2 cellular contexts compared by ENCODE assay signal in the genomic region with DNA sequence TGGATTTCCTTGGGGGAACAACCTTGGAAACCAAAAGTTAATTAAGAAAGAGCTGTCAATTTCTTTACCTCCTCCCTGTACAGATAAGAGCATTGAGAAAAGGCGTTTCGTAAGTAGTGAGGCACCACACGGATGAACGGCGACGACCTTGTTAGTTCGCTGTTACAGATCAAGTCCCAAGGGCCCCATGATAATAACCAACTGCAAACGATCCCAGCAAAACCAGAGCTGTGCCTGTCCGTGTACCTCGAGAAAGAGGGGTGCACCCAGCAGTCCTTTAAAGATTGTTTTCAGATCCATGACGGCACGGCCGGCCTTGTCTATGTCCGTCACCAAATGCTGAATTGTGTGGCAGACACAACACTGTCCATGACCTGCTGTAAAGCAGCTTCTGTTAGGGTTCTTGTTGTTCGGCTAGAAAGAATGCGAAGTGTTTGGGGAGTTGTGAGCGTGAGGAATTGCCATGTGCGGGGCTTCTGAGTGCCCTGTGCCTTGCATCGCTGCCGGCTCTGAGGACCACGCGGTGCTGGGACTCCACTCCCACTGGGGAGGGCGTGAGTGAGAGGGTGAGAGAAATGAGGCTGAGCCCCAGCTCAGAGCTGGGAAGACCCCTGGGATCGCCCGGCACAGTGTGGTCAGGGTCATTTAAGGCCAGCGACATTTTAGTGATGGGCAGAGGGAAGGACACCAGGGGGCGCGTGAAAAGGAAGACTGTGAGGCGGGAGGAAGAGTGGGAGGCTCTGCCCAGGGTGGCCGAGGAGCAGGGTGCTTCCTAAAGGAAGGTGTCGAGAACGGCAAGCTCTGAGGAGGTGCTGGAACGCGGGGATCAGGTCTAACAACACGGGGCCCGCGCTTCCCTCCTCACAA.
TF ChIP-seq lines count a peak whose summit lies in the region.

No MANE protein-coding gene starts in this region.

TF ChIP-seq in HCT116, 20 proteins besides CTCF, POLR2A, EP300 and RAD21:
- TF ChIP-seq EZH2 (IDR thresholded peaks at IDR 0.05) (no peak), YY1 (IDR thresholded peaks at IDR 0.05; ENCODE audit: extremely low read depth, insufficient replicate concordance, low read depth, low read length) (no peak), CEBPB (IDR thresholded peaks at IDR 0.05; ENCODE audit: low read depth) (no peak), EZH2phosphoT487 (IDR thresholded peaks at IDR 0.05; ENCODE audit: borderline replicate concordance) (no peak), EGR1 (IDR thresholded peaks at IDR 0.05; ENCODE audit: low read depth) (no peak), ATF3 (IDR thresholded peaks at IDR 0.05) (no peak), SIN3A (IDR thresholded peaks at IDR 0.05; ENCODE audit: low read depth) (no peak), SP1 (IDR thresholded peaks at IDR 0.05; ENCODE audit: low read depth) (no peak), JUND (IDR thresholded peaks at IDR 0.05) (no peak), CBX3 (IDR thresholded peaks at IDR 0.05; ENCODE audit: low read depth) (no peak), POLR2AphosphoS5 (IDR thresholded peaks at IDR 0.05; ENCODE audit: low read depth, low read length) (no peak), FOSL1 (IDR thresholded peaks at IDR 0.05; ENCODE audit: low read depth) (no peak), MAX (IDR thresholded peaks at IDR 0.05) (no peak), ELF1 (IDR thresholded peaks at IDR 0.05; ENCODE audit: borderline replicate concordance, low read depth) (no peak), ZNF274 (IDR thresholded peaks at IDR 0.05; ENCODE audit: low read depth, low read length) (no peak)
- TF ChIP-seq, protein P1, sequence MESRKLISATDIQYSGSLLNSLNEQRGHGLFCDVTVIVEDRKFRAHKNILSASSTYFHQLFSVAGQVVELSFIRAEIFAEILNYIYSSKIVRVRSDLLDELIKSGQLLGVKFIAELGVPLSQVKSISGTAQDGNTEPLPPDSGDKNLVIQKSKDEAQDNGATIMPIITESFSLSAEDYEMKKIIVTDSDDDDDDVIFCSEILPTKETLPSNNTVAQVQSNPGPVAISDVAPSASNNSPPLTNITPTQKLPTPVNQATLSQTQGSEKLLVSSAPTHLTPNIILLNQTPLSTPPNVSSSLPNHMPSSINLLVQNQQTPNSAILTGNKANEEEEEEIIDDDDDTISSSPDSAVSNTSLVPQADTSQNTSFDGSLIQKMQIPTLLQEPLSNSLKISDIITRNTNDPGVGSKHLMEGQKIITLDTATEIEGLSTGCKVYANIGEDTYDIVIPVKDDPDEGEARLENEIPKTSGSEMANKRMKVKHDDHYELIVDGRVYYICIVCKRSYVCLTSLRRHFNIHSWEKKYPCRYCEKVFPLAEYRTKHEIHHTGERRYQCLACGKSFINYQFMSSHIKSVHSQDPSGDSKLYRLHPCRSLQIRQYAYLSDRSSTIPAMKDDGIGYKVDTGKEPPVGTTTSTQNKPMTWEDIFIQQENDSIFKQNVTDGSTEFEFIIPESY (IDR thresholded peaks at IDR 0.05; ENCODE audit: extremely low read depth, insufficient replicate concordance, low read length) = no peak
TF ChIP-seq in HCT116: peak in this region for 0.

TF ChIP-seq in H1, 55 proteins besides CTCF, POLR2A, EP300 and RAD21:
- TF ChIP-seq KDM1A (IDR thresholded peaks at IDR 0.05; ENCODE audit: borderline replicate concordance, low read length) = no peak
- TF ChIP-seq TBP (IDR thresholded peaks at IDR 0.05; ENCODE audit: low read depth, low read length) = no peak
- TF ChIP-seq, protein P2, sequence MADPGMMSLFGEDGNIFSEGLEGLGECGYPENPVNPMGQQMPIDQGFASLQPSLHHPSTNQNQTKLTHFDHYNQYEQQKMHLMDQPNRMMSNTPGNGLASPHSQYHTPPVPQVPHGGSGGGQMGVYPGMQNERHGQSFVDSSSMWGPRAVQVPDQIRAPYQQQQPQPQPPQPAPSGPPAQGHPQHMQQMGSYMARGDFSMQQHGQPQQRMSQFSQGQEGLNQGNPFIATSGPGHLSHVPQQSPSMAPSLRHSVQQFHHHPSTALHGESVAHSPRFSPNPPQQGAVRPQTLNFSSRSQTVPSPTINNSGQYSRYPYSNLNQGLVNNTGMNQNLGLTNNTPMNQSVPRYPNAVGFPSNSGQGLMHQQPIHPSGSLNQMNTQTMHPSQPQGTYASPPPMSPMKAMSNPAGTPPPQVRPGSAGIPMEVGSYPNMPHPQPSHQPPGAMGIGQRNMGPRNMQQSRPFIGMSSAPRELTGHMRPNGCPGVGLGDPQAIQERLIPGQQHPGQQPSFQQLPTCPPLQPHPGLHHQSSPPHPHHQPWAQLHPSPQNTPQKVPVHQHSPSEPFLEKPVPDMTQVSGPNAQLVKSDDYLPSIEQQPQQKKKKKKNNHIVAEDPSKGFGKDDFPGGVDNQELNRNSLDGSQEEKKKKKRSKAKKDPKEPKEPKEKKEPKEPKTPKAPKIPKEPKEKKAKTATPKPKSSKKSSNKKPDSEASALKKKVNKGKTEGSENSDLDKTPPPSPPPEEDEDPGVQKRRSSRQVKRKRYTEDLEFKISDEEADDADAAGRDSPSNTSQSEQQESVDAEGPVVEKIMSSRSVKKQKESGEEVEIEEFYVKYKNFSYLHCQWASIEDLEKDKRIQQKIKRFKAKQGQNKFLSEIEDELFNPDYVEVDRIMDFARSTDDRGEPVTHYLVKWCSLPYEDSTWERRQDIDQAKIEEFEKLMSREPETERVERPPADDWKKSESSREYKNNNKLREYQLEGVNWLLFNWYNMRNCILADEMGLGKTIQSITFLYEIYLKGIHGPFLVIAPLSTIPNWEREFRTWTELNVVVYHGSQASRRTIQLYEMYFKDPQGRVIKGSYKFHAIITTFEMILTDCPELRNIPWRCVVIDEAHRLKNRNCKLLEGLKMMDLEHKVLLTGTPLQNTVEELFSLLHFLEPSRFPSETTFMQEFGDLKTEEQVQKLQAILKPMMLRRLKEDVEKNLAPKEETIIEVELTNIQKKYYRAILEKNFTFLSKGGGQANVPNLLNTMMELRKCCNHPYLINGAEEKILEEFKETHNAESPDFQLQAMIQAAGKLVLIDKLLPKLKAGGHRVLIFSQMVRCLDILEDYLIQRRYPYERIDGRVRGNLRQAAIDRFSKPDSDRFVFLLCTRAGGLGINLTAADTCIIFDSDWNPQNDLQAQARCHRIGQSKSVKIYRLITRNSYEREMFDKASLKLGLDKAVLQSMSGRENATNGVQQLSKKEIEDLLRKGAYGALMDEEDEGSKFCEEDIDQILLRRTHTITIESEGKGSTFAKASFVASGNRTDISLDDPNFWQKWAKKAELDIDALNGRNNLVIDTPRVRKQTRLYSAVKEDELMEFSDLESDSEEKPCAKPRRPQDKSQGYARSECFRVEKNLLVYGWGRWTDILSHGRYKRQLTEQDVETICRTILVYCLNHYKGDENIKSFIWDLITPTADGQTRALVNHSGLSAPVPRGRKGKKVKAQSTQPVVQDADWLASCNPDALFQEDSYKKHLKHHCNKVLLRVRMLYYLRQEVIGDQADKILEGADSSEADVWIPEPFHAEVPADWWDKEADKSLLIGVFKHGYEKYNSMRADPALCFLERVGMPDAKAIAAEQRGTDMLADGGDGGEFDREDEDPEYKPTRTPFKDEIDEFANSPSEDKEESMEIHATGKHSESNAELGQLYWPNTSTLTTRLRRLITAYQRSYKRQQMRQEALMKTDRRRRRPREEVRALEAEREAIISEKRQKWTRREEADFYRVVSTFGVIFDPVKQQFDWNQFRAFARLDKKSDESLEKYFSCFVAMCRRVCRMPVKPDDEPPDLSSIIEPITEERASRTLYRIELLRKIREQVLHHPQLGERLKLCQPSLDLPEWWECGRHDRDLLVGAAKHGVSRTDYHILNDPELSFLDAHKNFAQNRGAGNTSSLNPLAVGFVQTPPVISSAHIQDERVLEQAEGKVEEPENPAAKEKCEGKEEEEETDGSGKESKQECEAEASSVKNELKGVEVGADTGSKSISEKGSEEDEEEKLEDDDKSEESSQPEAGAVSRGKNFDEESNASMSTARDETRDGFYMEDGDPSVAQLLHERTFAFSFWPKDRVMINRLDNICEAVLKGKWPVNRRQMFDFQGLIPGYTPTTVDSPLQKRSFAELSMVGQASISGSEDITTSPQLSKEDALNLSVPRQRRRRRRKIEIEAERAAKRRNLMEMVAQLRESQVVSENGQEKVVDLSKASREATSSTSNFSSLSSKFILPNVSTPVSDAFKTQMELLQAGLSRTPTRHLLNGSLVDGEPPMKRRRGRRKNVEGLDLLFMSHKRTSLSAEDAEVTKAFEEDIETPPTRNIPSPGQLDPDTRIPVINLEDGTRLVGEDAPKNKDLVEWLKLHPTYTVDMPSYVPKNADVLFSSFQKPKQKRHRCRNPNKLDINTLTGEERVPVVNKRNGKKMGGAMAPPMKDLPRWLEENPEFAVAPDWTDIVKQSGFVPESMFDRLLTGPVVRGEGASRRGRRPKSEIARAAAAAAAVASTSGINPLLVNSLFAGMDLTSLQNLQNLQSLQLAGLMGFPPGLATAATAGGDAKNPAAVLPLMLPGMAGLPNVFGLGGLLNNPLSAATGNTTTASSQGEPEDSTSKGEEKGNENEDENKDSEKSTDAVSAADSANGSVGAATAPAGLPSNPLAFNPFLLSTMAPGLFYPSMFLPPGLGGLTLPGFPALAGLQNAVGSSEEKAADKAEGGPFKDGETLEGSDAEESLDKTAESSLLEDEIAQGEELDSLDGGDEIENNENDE (IDR thresholded peaks at IDR 0.05; ENCODE audit: insufficient replicate concordance, low read length) = no peak
- TF ChIP-seq RNF2 (IDR thresholded peaks at IDR 0.05; ENCODE audit: borderline replicate concordance, low read depth, low read length, missing control alignments, poor library complexity, severe bottlenecking) = no peak
- no peak for TF ChIP-seq POU5F1 (IDR thresholded peaks at IDR 0.05; ENCODE audit: low read depth, low read length)
- no peak for TF ChIP-seq MAFK (IDR thresholded peaks at IDR 0.05; ENCODE audit: low read depth, low read length)
- TF ChIP-seq SIX5 (IDR thresholded peaks at IDR 0.05; ENCODE audit: low read depth, low read length) = no peak
- TF ChIP-seq TAF1 (IDR thresholded peaks at IDR 0.05; ENCODE audit: low read depth, low read length) = no peak
- no peak for TF ChIP-seq CTBP2 (IDR thresholded peaks at IDR 0.05; ENCODE audit: borderline replicate concordance, insufficient read depth, insufficient read length, low read length)
- TF ChIP-seq EZH2 (IDR thresholded peaks at IDR 0.05; ENCODE audit: low read depth, low read length, severe bottlenecking) = no peak
- no peak for TF ChIP-seq KDM5A (IDR thresholded peaks at IDR 0.05; ENCODE audit: low read length)
- TF ChIP-seq BCL11A (IDR thresholded peaks at IDR 0.05; ENCODE audit: low read depth in 2 of 2, low read length in 2 of 2) = no peak
- no peak for TF ChIP-seq EGR1 (IDR thresholded peaks at IDR 0.05; ENCODE audit: borderline replicate concordance, low read depth, low read length)
- TF ChIP-seq RBBP5 (IDR thresholded peaks at IDR 0.05; ENCODE audit: borderline replicate concordance, low read depth, low read length) = no peak
- no peak for TF ChIP-seq CBX8 (IDR thresholded peaks at IDR 0.05; ENCODE audit: borderline replicate concordance, low read depth, low read length)
